In genomic region chr12:53624956-53625355, GRCh38 we compare ENCODE assay signal across 8 cellular contexts. TPM values are rescaled to one million over a fixed set of nuclear protein-coding genes. Genes with fewer than 3 reads are reported as not detected.
DNase-seq lines count a peak whose midpoint lies in the region; FAIRE-seq and TF ChIP-seq lines count a peak whose summit lies in the region.

No MANE protein-coding gene starts in this region.

- no peak overlapping the region for H2BK120ac ChIP-seq in H1 (replicated peaks; ENCODE audit: low read depth, low read length)
- no peak overlapping the region for H2BK120ac ChIP-seq in neuronal stem cell (ENCODE audit: low read depth, low read length)

- H3K27me3 ChIP-seq in CD4-positive, alpha-beta memory T cell (ENCODE audit: insufficient read depth, low read length): no peaks in the 10 kb centered on the region
- H3K27me3 ChIP-seq in OCI-LY3 (ENCODE audit: low read depth, low read length) (no peaks in the 10 kb centered on the region), H1 (replicated peaks in 1 of 4; ENCODE audit: control insufficient read depth in 3 of 4, extremely low read depth in 1 of 4, insufficient read depth in 3 of 4, low read length in 3 of 4) (no peaks in the 10 kb centered on the region), neuronal stem cell (ENCODE audit: control insufficient read depth in 3 of 3, insufficient read depth in 3 of 3, low read depth in 1 of 3, low read length in 3 of 3) (no peaks in the 10 kb centered on the region)

- no peak for FAIRE-seq in H1 (lab: Jason Lieb, UNC)

- H3K4me1 Mint-ChIP-seq in CD4-positive, alpha-beta memory T cell: peaks cover 37 to 60% (median 48%) of the 10 kb centered on the region in 4 donors

- no peak overlapping the region for H4K91ac ChIP-seq in H1 (replicated peaks; ENCODE audit: insufficient read length, low read length)
- no peak overlapping the region for H4K91ac ChIP-seq in neuronal stem cell (ENCODE audit: low read depth, low read length, poor library complexity)

- H4K5ac ChIP-seq in H1 (ENCODE audit: insufficient read length, low read depth, low read length): no peak overlapping the region

- no peak for TF ChIP-seq EP300 in H1 (IDR thresholded peaks at IDR 0.05; ENCODE audit: borderline replicate concordance in 1 of 2, low read depth in 2 of 2, low read length in 2 of 2)

- TF ChIP-seq RAD21 in H1 (IDR thresholded peaks at IDR 0.05 in 1 of 2, conservative IDR thresholded peaks at IDR 0.05 in 1 of 2; ENCODE audit: low read depth in 2 of 2, low read length in 2 of 2): no peak

- peak overlapping the region; percentile 83 for H3K27ac ChIP-seq in CD4-positive, alpha-beta memory T cell (ENCODE audit: low read depth, low read length)
- no peak overlapping the region for H3K27ac ChIP-seq in OCI-LY3 (ENCODE audit: low read length)
- no peak overlapping the region for H3K27ac ChIP-seq in H1 (ENCODE audit: low read depth, low read length)
- no peak overlapping the region for H3K27ac ChIP-seq in neuronal stem cell (replicated peaks; ENCODE audit: low read length)

- H3K4me2 ChIP-seq in OCI-LY3 (ENCODE audit: low read length): peak overlapping the region; percentile 89
- H3K4me2 ChIP-seq in H1 (ENCODE audit: insufficient read depth in 1 of 2, low read depth in 2 of 2, low read length in 2 of 2): peak overlapping the region; percentile 67 to 97
- peak overlapping the region; percentile 58 for H3K4me2 ChIP-seq in neuronal stem cell (ENCODE audit: insufficient read depth, low read length, poor library complexity, severe bottlenecking)

- DNase-seq in CD4-positive, alpha-beta memory T cell: no peak
- DNase-seq in H1 (ENCODE audit: low read depth in 1 of 2, low spot score in 2 of 2): no peak
- DNase-seq in neuronal stem cell (ENCODE audit: low spot score): no peak
- no peak for DNase-seq in RPMI8226
- no peak for DNase-seq in 8988T
- DNase-seq in GF-D8 (lab: John Stamatoyannopoulos, UW): no peak
- DNase-seq in T-helper 9 cell: no peak

- H2BK5ac ChIP-seq in H1 (ENCODE audit: low read depth, low read length): no peak overlapping the region
- H2BK5ac ChIP-seq in neuronal stem cell (ENCODE audit: low read length): no peak overlapping the region

- no peaks in the 10 kb centered on the region for H3K9me3 ChIP-seq in CD4-positive, alpha-beta memory T cell (ENCODE audit: control insufficient read depth in 1 of 2, low read length in 2 of 2)
- no peaks in the 10 kb centered on the region for H3K9me3 ChIP-seq in OCI-LY3 (ENCODE audit: insufficient read depth, low read length)
- no peaks in the 10 kb centered on the region for H3K9me3 ChIP-seq in H1 (ENCODE audit: insufficient read depth in 2 of 2, low read depth in 1 of 2, low read length in 1 of 2)
- H3K9me3 ChIP-seq in neuronal stem cell (replicated peaks in 1 of 2; ENCODE audit: control insufficient read depth in 2 of 2, insufficient read depth in 1 of 2, low read depth in 1 of 2, low read length in 2 of 2): no peaks in the 10 kb centered on the region

- peak overlapping the region; percentile 97 for H3K9ac ChIP-seq in OCI-LY3 (ENCODE audit: low read length)
- peak overlapping the region in 1 of 4 experiments; percentile 19; a peak in 2 of 7 replicates for H3K9ac ChIP-seq in H1 (replicated peaks in 1 of 4; ENCODE audit: extremely low read depth in 1 of 4, low read depth in 3 of 4, low read length in 3 of 4)
- no peak overlapping the region for H3K9ac ChIP-seq in neuronal stem cell (ENCODE audit: low read depth, low read length, poor library complexity)

- H2AFZ ChIP-seq in OCI-LY3 (ENCODE audit: low read depth, low read length) (no peak overlapping the region), H1 (ENCODE audit: low read length) (no peak overlapping the region), neuronal stem cell (ENCODE audit: low read length) (no peak overlapping the region)

- no peak overlapping the region for H3K4ac ChIP-seq in H1 (replicated peaks; ENCODE audit: insufficient read length, low read depth, low read length)
- H3K4ac ChIP-seq in neuronal stem cell (ENCODE audit: low read length): no peak overlapping the region

- no peak overlapping the region; the same call in 1 of the 2 replicates for H2AK5ac ChIP-seq in H1 (ENCODE audit: low read depth, low read length)
- no peak overlapping the region for H2AK5ac ChIP-seq in neuronal stem cell (ENCODE audit: low read depth, low read length)

- H2BK12ac ChIP-seq in H1 (ENCODE audit: low read depth, low read length): 0 out of 2 replicates have a peak overlapping the region, but pooled peaks have one; percentile 31
- H2BK12ac ChIP-seq in neuronal stem cell (ENCODE audit: low read length): no peak overlapping the region

- 91% methylated on average over 4 of the region's 4 CpGs; no CpG with 5 or more reads in 1 of the 2 experiments for WGBS in H1 (ENCODE audit: extremely low coverage in 1 of 2, insufficient coverage in 1 of 2, insufficient read length in 1 of 2, insufficient replicate concordance in 2 of 2, low coverage in 1 of 2, low lambda C conversion rate in 2 of 2, missing lambda C conversion rate in 1 of 2), 2 experiments
- no CpG with 5 or more reads among the region's 4 CpGs for WGBS in neuronal stem cell (ENCODE audit: extremely low coverage in 2 of 2, insufficient read length in 2 of 2, insufficient replicate concordance in 1 of 2), 2 donors

- no peaks in the 10 kb centered on the region for H3K27me3 Mint-ChIP-seq in CD4-positive, alpha-beta memory T cell

- TF ChIP-seq POLR2A in H1 (IDR thresholded peaks at IDR 0.05; ENCODE audit: control extremely low read depth in 1 of 2, low read depth in 2 of 2, low read length in 2 of 2): no peak

- H3K79me2 ChIP-seq in OCI-LY3 (ENCODE audit: low read length) (peaks cover 41% of the 10 kb centered on the region), H1 (ENCODE audit: control insufficient read depth in 1 of 2, insufficient read depth in 2 of 2, low read length in 2 of 2) (peaks cover 0 to 36% of the 10 kb centered on the region in 2 experiments; a peak in 2 of 4 replicates)

- POLR2A ChIA-PET in CD4-positive, alpha-beta memory T cell (lab: Charles Lee; ENCODE audit: partially characterized antibody): interaction anchor here (1.4 to 5.9 kb wide), 3 partner anchors 9 to 125 kb away, joined by 4 to 38 read pairs (median 7); partner anchors contain the start of genes ATP5MC2 and TARBP2
- POLR2A ChIA-PET in H1 (lab: Charles Lee; ENCODE audit: partially characterized antibody): interaction anchor here (0.6 to 10.4 kb wide), 7 partner anchors 9 to 103 kb away, joined by 3 to 53 read pairs (median 5); partner anchors contain the start of genes ATP5MC2 and CALCOCO1

- H3K9me3 Mint-ChIP-seq in CD4-positive, alpha-beta memory T cell: peaks cover 0 to 2% (median 0%) of the 10 kb centered on the region in 8 donors

- CTCF ChIA-PET in CD4-positive, alpha-beta memory T cell (lab: Charles Lee; ENCODE audit: partially characterized antibody): interaction anchor here (1.0 to 1.8 kb wide), 4 partner anchors 8 to 122 kb away, joined by 3 to 5 read pairs (median 4); partner anchors contain the start of gene ATP5MC2
- CTCF ChIA-PET in H1 (lab: Charles Lee; ENCODE audit: partially characterized antibody): interaction anchor here (1.0 to 1.4 kb wide), 2 partner anchors 13 to 50 kb away, joined by 4 read pairs; no protein-coding TSS in a partner anchor

- H3K4me3 ChIP-seq in CD4-positive, alpha-beta memory T cell (ENCODE audit: low read length in 2 of 2): peak overlapping the region; percentile 84 to 96
- H3K4me3 ChIP-seq in OCI-LY3 (ENCODE audit: low read length) (peak overlapping the region; percentile 96), H1 (ENCODE audit: extremely low read depth in 1 of 4, insufficient read depth in 2 of 4, low read depth in 3 of 4, low read length in 4 of 4) (peak overlapping the region; percentile 29 to 78 (median 48); a peak in 7 of 8 replicates), neuronal stem cell (ENCODE audit: low read length in 2 of 2) (peak overlapping the region in 1 of 2 donors; percentile 65)

- H3K4me3 Mint-ChIP-seq in CD4-positive, alpha-beta memory T cell: peak overlapping the region; percentile 98 to 99 (median 98)

- no peak overlapping the region for H2BK20ac ChIP-seq in H1 (ENCODE audit: low read length)

- H4K8ac ChIP-seq in H1 (ENCODE audit: extremely low read depth, insufficient read depth, low read length) (no peak overlapping the region), neuronal stem cell (ENCODE audit: low read depth, low read length) (no peak overlapping the region)

- H3K23ac ChIP-seq in H1 (ENCODE audit: insufficient read length) (no peak overlapping the region), neuronal stem cell (ENCODE audit: low read depth, low read length, poor library complexity) (no peak overlapping the region)

- H3K18ac ChIP-seq in H1 (ENCODE audit: extremely low read depth, low read length): no peak overlapping the region; the same call in 1 of the 2 replicates
- H3K18ac ChIP-seq in neuronal stem cell (ENCODE audit: low read length): no peak overlapping the region

- TF ChIP-seq CTCF in OCI-LY3 (IDR thresholded peaks at IDR 0.05; ENCODE audit: low read depth, low read length) (no peak), H1 (IDR thresholded peaks at IDR 0.05; ENCODE audit: control extremely low read depth in 1 of 3, insufficient read depth in 1 of 3, low read depth in 1 of 3, low read length in 3 of 3) (no peak)

- H3K36me3 Mint-ChIP-seq in CD4-positive, alpha-beta memory T cell: peaks cover 0 to 17% of the 10 kb centered on the region in 2 donors

- H3K36me3 ChIP-seq in CD4-positive, alpha-beta memory T cell (ENCODE audit: insufficient read depth, low read length): no peaks in the 10 kb centered on the region
- H3K36me3 ChIP-seq in OCI-LY3 (replicated peaks; ENCODE audit: low read depth, low read length) (no peaks in the 10 kb centered on the region), H1 (ENCODE audit: control insufficient read depth in 2 of 4, insufficient read depth in 4 of 4, low read length in 3 of 4) (no peaks in the 10 kb centered on the region), neuronal stem cell (replicated peaks in 1 of 2; ENCODE audit: control insufficient read depth in 2 of 2, insufficient read depth in 2 of 2, low read length in 2 of 2) (peaks cover 0 to 5% of the 10 kb centered on the region in 2 donors)

- H4K20me1 ChIP-seq in OCI-LY3 (ENCODE audit: insufficient read depth, low read length) (no peaks in the 10 kb centered on the region), H1 (replicated peaks in 1 of 2; ENCODE audit: control insufficient read depth in 1 of 2, insufficient read depth in 2 of 2, low read length in 2 of 2) (no peaks in the 10 kb centered on the region)

- H3K4me1 ChIP-seq in CD4-positive, alpha-beta memory T cell (ENCODE audit: insufficient read depth, low read length): peaks cover 37% of the 10 kb centered on the region
- H3K4me1 ChIP-seq in OCI-LY3 (ENCODE audit: low read length) (peaks cover 29% of the 10 kb centered on the region), H1 (replicated peaks in 1 of 4; ENCODE audit: control insufficient read depth in 3 of 4, insufficient read depth in 4 of 4, low read length in 3 of 4) (peaks cover 0 to 7% (median 3%) of the 10 kb centered on the region in 4 experiments; a peak in 4 of 7 replicates), neuronal stem cell (ENCODE audit: control insufficient read depth in 2 of 2, insufficient read depth in 1 of 2, low read depth in 1 of 2, low read length in 2 of 2) (peaks cover 6 to 13% of the 10 kb centered on the region in 2 donors)

- H3K14ac ChIP-seq in H1 (ENCODE audit: insufficient read length) (no peak overlapping the region), neuronal stem cell (ENCODE audit: low read length) (no peak overlapping the region)

- H2BK15ac ChIP-seq in H1 (ENCODE audit: low read length): 0 out of 2 replicates have a peak overlapping the region, but pooled peaks have one; percentile 72
- no peak overlapping the region for H2BK15ac ChIP-seq in neuronal stem cell (ENCODE audit: low read length)

- no peak overlapping the region for H3K56ac ChIP-seq in H1 (replicated peaks; ENCODE audit: insufficient read length, low read depth, low read length)

- H3K79me1 ChIP-seq in H1 (ENCODE audit: low read depth, low read length): peaks cover 3% of the 10 kb centered on the region; the same call in 1 of the 2 replicates
- H3K79me1 ChIP-seq in neuronal stem cell (ENCODE audit: low read depth, low read length): no peaks in the 10 kb centered on the region

- H3K27ac Mint-ChIP-seq in CD4-positive, alpha-beta memory T cell: peak overlapping the region; percentile 89 to 99 (median 98)

- intact Hi-C loops in CD4-positive, alpha-beta memory T cell (cut with micrococcal nuclease): no loop called here

- H3K23me2 ChIP-seq in H1 (ENCODE audit: low read depth, low read length): peaks cover 2% of the 10 kb centered on the region; the same call in 1 of the 2 replicates

RNA-seq across cellular contexts. Expression of gene ATF7, which starts 1.2 kb away (rescaled TPM):
- 10 to 100 TPM; 26.8 to 35.8 TPM for total RNA-seq in CD4-positive, alpha-beta memory T cell
- 10 to 100 TPM; 16.3 to 16.4 TPM for polyA plus RNA-seq in CD4-positive, alpha-beta memory T cell
- 16.6 and 18.4 TPM in 2 replicates for total RNA-seq in H1 (2021; fragmentation: NEBNext Ultra II Directional; extraction: Animal tissue kit (Norgen Biotek cat#: 25700))
- 8.3 and 10.1 TPM in 2 replicates for polyA plus RNA-seq in H1 (2011; rRNA removed)
- polyA plus RNA-seq in H1 (2011; cell fraction: cytosol; rRNA removed): 7.2 TPM
- 12.8 TPM for polyA plus RNA-seq in H1 (2011; cell fraction: nucleus; rRNA removed)
- 6.9 to 11.0 TPM (median 8.5 TPM) in 4 replicates for polyA plus RNA-seq in H1 (2012, experiment 1 of 2)
- 4.1 TPM for polyA plus RNA-seq in H1 (2012, experiment 2 of 2)
- 7.4 TPM for polyA plus RNA-seq in H1 (2013, experiment 1 of 2)
- polyA plus RNA-seq in H1 (2013, experiment 2 of 2): 7.8 TPM
- 17.9 and 21.9 TPM in 2 replicates for polyA minus RNA-seq in H1 (2011; rRNA and poly(A)+ RNA removed)
- polyA minus RNA-seq in H1 (2011; cell fraction: cytosol; rRNA and poly(A)+ RNA removed): 11.2 TPM
- 14.2 TPM for polyA minus RNA-seq in H1 (2011; cell fraction: nucleus; rRNA and poly(A)+ RNA removed)
- polyA plus RNA-seq in neuronal stem cell (2013, experiment 1 of 2): 17.4 TPM
- 17.3 TPM for polyA plus RNA-seq in neuronal stem cell (2013, experiment 2 of 2)

RNA-seq across cellular contexts. Expression of gene ATP5MC2, which starts 50.9 kb away (rescaled TPM):
- total RNA-seq in CD4-positive, alpha-beta memory T cell: 100 to 1,000 TPM; 238 to 246 TPM
- 100 to 1,000 TPM; 519 to 581 TPM for polyA plus RNA-seq in CD4-positive, alpha-beta memory T cell
- 401 and 408 TPM in 2 replicates for total RNA-seq in H1 (2021; fragmentation: NEBNext Ultra II Directional; extraction: Animal tissue kit (Norgen Biotek cat#: 25700))
- polyA plus RNA-seq in H1 (2011; rRNA removed): 823 and 952 TPM in 2 replicates
- polyA plus RNA-seq in H1 (2011; cell fraction: cytosol; rRNA removed): 584 TPM
- polyA plus RNA-seq in H1 (2011; cell fraction: nucleus; rRNA removed): 709 TPM
- 445 to 731 TPM (median 682 TPM) in 4 replicates for polyA plus RNA-seq in H1 (2012, experiment 1 of 2)
- polyA plus RNA-seq in H1 (2012, experiment 2 of 2): 757 TPM
- 530 TPM for polyA plus RNA-seq in H1 (2013, experiment 1 of 2)
- 521 TPM for polyA plus RNA-seq in H1 (2013, experiment 2 of 2)
- polyA minus RNA-seq in H1 (2011; rRNA and poly(A)+ RNA removed): 687 and 870 TPM in 2 replicates
- polyA minus RNA-seq in H1 (2011; cell fraction: cytosol; rRNA and poly(A)+ RNA removed): 270 TPM
- 276 TPM for polyA minus RNA-seq in H1 (2011; cell fraction: nucleus; rRNA and poly(A)+ RNA removed)
- polyA plus RNA-seq in neuronal stem cell (2013, experiment 1 of 2): 847 TPM
- polyA plus RNA-seq in neuronal stem cell (2013, experiment 2 of 2): 851 TPM
